10 cellular contexts compared by ENCODE assay signal in the genomic region with DNA sequence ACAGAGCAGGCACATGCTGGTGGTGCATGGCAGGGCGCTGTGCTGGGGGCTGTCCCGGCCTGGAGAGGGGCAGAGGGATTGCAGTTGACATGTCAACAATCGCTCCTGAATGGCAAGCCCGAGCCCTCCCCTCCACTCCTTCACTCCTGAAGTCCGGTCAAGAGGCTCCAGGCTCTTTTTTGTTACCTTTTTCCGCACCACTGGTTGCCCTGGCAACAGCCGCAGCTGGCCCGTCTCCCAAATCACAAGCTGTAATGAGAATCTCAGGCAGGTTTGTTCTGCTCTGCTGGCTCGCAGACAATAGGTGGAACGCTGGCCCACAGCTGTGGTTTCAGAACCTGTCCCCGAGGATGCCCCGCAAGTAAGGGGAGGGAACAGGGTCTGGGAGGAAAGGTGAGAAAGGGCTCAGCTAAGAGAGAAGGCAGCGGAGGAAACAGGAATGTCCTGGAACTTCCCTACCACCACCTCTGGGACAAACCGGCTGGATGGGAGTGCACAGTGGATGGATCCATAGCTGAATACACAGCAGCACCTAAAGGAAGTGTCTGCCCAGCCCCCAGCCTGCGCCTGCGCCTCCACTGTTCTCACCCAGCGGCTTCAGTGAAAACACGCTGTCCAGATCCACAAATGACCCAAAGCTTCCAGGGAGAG. TPM values are rescaled to one million over a fixed set of nuclear protein-coding genes. Genes with fewer than 3 reads are reported as not detected.
A peak's percentile ranks its signal among the peaks of the same experiment; 100 is the strongest.
DNase-seq lines count a peak whose midpoint lies in the region; ATAC-seq, FAIRE-seq and TF ChIP-seq lines count a peak whose summit lies in the region.
"Had no signal": no experiment of that assay in that cellular context is flagged by ENCODE, and none has a peak within 500 bp of the region (broad histone marks: within the 10 kb centered on the region; RNA-seq: fewer than 3 reads in every experiment).

No MANE protein-coding gene starts in this region.

- CTCF ChIA-PET in GM12878 (lab: Yijun Ruan, JAX): interaction anchor here (3.0 to 4.7 kb wide), 3 partner anchors 39 to 149 kb away, joined by 10 to 29 read pairs (median 26); no protein-coding TSS in a partner anchor

- H3K23ac ChIP-seq in mesenchymal stem cell (ENCODE audit: low read length in 2 of 2): no peak overlapping the region

- no peak overlapping the region for H3K18ac ChIP-seq in mesenchymal stem cell (ENCODE audit: low read depth in 1 of 2, low read length in 2 of 2)

- no peak overlapping the region for H2BK120ac ChIP-seq in mesenchymal stem cell (ENCODE audit: low read depth, low read length)

- H2BK15ac ChIP-seq in mesenchymal stem cell (ENCODE audit: low read depth, poor library complexity, severe bottlenecking): no peak overlapping the region

- H3K79me1 ChIP-seq in mesenchymal stem cell (replicated peaks; ENCODE audit: low read length, poor library complexity, severe bottlenecking): no peaks in the 10 kb centered on the region

- BruUV-seq in GM12878 (replicated peaks; lab: Mats Ljungman, UMichigan): no TSS peak

- intact Hi-C loops in GM12878 (cut with micrococcal nuclease; ENCODE audit: unreplicated experiment): loop anchor here (5.0 kb wide), 1 partner anchor 469 kb away; no protein-coding TSS in a partner anchor

- H3K27me3 ChIP-seq in MM.1S (replicated peaks; ENCODE audit: insufficient read depth, low read length): no peaks in the 10 kb centered on the region
- H3K27me3 ChIP-seq in GM12878 (replicated peaks in 1 of 2; ENCODE audit: control insufficient read depth in 2 of 2, insufficient read depth in 2 of 2, low read length in 1 of 2): peaks cover 0 to 1% of the 10 kb centered on the region in 2 experiments; a peak in 2 of 4 replicates
- no peaks in the 10 kb centered on the region for H3K27me3 ChIP-seq in mesenchymal stem cell (ENCODE audit: control insufficient read depth in 1 of 2, insufficient read depth in 1 of 2, low read length in 2 of 2)
- H3K27me3 ChIP-seq: SJSA1 had no signal

- H4K91ac ChIP-seq in mesenchymal stem cell (ENCODE audit: low read length): no peak overlapping the region

- peak; percentile 7 for FAIRE-seq in GM12878 (lab: Jason Lieb, UNC)

- no peaks in the 10 kb centered on the region for H3K79me2 ChIP-seq in MM.1S (ENCODE audit: low read length)
- no peaks in the 10 kb centered on the region for H3K79me2 ChIP-seq in GM12878 (ENCODE audit: control insufficient read depth, insufficient read depth, low read length)

- H3K14ac ChIP-seq in mesenchymal stem cell (ENCODE audit: low read length in 2 of 2): no peak overlapping the region

- H3K9me3 ChIP-seq in MM.1S (replicated peaks; ENCODE audit: insufficient read depth, low read length) (no peaks in the 10 kb centered on the region), GM12878 (replicated peaks; ENCODE audit: control insufficient read depth, insufficient read depth, low read length) (peaks cover 11% of the 10 kb centered on the region), mesenchymal stem cell (ENCODE audit: control insufficient read depth, low read length) (peaks cover 4% of the 10 kb centered on the region)
- H3K9me3 ChIP-seq: SJSA1, thoracic aorta had no signal

- H4K20me1 ChIP-seq in MM.1S (ENCODE audit: insufficient read depth, low read length) (no peaks in the 10 kb centered on the region), GM12878 (ENCODE audit: control insufficient read depth, insufficient read depth) (no peaks in the 10 kb centered on the region)

- no peak for TF ChIP-seq RAD21 in GM12878 (IDR thresholded peaks at IDR 0.05; ENCODE audit: insufficient read depth, low read depth, low read length)

- no peak for TF ChIP-seq CTCF in MM.1S (IDR thresholded peaks at IDR 0.05; ENCODE audit: low read length)
- TF ChIP-seq CTCF in GM12878 (IDR thresholded peaks at IDR 0.05 in 2 of 3, conservative IDR thresholded peaks at IDR 0.05 in 1 of 3; ENCODE audit: control insufficient read depth in 2 of 3, extremely low read depth in 1 of 3, insufficient read depth in 1 of 3, low read depth in 3 of 3, low read length in 3 of 3): no peak

- DNase-seq in NCI-H1417 (lab: John Stamatoyannopoulos, UW): peak; percentile 64 to 92 (median 87)
- no peak for DNase-seq in NCI-H1417 treated with DMSO at 0.1 percent for 48 hours (lab: John Stamatoyannopoulos, UW)
- peak; percentile 74 for DNase-seq in MM.1S
- peak; percentile 37 for DNase-seq in GM12878 (ENCODE audit: low read depth, low spot score)
- no peak for DNase-seq in mesenchymal stem cell
- DNase-seq in SKM-1 (lab: John Stamatoyannopoulos, UW; ENCODE audit: unreplicated experiment): no peak
- no peak for DNase-seq in AG08395 (ENCODE audit: low spot score)
- no peak for DNase-seq in T-helper 9 cell

- no peak overlapping the region for H3K9ac ChIP-seq in MM.1S (ENCODE audit: low read length)
- H3K9ac ChIP-seq in GM12878 (ENCODE audit: control insufficient read depth, insufficient read depth, low read length): no peak overlapping the region
- H3K9ac ChIP-seq in mesenchymal stem cell (ENCODE audit: low read length): no peak overlapping the region

- RAD21 ChIA-PET in GM12878 (lab: Charles Lee; ENCODE audit: unreplicated experiment): interaction anchor here (1.5 to 2.3 kb wide), 3 partner anchors 40 to 142 kb away, joined by 3 to 11 read pairs (median 10); no protein-coding TSS in a partner anchor

- in situ Hi-C loops in GM12878 (cut with MboI): loop anchor here (5.0 kb wide), 1 partner anchor 141 kb away; no protein-coding TSS in a partner anchor

- peak; percentile 66 to 67; a peak in 3 of 4 replicates for TF ChIP-seq EP300 in GM12878 (IDR thresholded peaks at IDR 0.05; ENCODE audit: borderline replicate concordance in 1 of 2, control insufficient read depth in 1 of 2, low read depth in 2 of 2, low read length in 2 of 2)

- SMC1A ChIA-PET in GM12878 (lab: Charles Lee; ENCODE audit: uncharacterized antibody, unreplicated experiment): interaction anchor here (0.6 to 2.6 kb wide), 3 partner anchors 34 to 269 kb away, joined by 3 to 12 read pairs (median 4); no protein-coding TSS in a partner anchor

- H2AK5ac ChIP-seq in mesenchymal stem cell (ENCODE audit: low read length, severe bottlenecking): no peak overlapping the region

- H3F3A ChIP-seq in MM.1S (ENCODE audit: insufficient read depth, low read length): peaks cover 21% of the 10 kb centered on the region

- no peak overlapping the region for H2BK5ac ChIP-seq in mesenchymal stem cell (ENCODE audit: low read depth, low read length, poor library complexity, severe bottlenecking)

- H3K4me3 ChIP-seq in MM.1S (ENCODE audit: low read length) (no peak overlapping the region), GM12878 (0 out of 2 replicates have a peak overlapping the region, but pooled peaks have one; percentile 3), mesenchymal stem cell (ENCODE audit: insufficient read depth in 1 of 2, low read depth in 1 of 2, low read length in 2 of 2) (no peak overlapping the region)
- H3K4me3 ChIP-seq: SJSA1, thoracic aorta had no signal

- no peak overlapping the region for H4K8ac ChIP-seq in mesenchymal stem cell (ENCODE audit: low read length)

- H3K27ac ChIP-seq in MM.1S (ENCODE audit: low read length): no peak overlapping the region
- H3K27ac ChIP-seq in GM12878 (ENCODE audit: control insufficient read depth, insufficient read depth): peak overlapping the region; percentile 28
- H3K27ac ChIP-seq in mesenchymal stem cell (ENCODE audit: low read length, poor library complexity, severe bottlenecking): no peak overlapping the region
- H3K27ac ChIP-seq: thoracic aorta had no signal

- no peak overlapping the region for H2BK12ac ChIP-seq in mesenchymal stem cell (ENCODE audit: low read length in 2 of 2)

- H3K4me1 ChIP-seq in MM.1S (ENCODE audit: low read length) (peaks cover 49% of the 10 kb centered on the region), GM12878 (ENCODE audit: control insufficient read depth, insufficient read depth, low read length) (peaks cover 51% of the 10 kb centered on the region), mesenchymal stem cell (ENCODE audit: control insufficient read depth, insufficient read depth, low read depth, low read length) (peaks cover 14% of the 10 kb centered on the region)

- H3K4me2 ChIP-seq in MM.1S (ENCODE audit: low read depth, low read length): peak overlapping the region; percentile 36; the same call in 1 of the 2 replicates
- peak overlapping the region; percentile 93 for H3K4me2 ChIP-seq in GM12878 (ENCODE audit: control insufficient read depth, insufficient read depth)
- H3K4me2 ChIP-seq in mesenchymal stem cell (ENCODE audit: low read length, poor library complexity, severe bottlenecking): peak overlapping the region; percentile 41

- POLR2A ChIA-PET in GM12878 (lab: Charles Lee): no interaction called here

- H2AFZ ChIP-seq in MM.1S (ENCODE audit: low read length) (no peak overlapping the region), GM12878 (ENCODE audit: control insufficient read depth, low read depth, low read length) (no peak overlapping the region), mesenchymal stem cell (ENCODE audit: low read depth, low read length) (no peak overlapping the region)

- no peak overlapping the region for H3K4ac ChIP-seq in mesenchymal stem cell (ENCODE audit: low read depth in 1 of 2, low read length in 2 of 2)

- H3K36me3 ChIP-seq in MM.1S (replicated peaks; ENCODE audit: insufficient read depth, low read length) (no peaks in the 10 kb centered on the region), GM12878 (ENCODE audit: control insufficient read depth in 2 of 2, insufficient read depth in 2 of 2, low read length in 1 of 2) (no peaks in the 10 kb centered on the region), mesenchymal stem cell (ENCODE audit: control insufficient read depth in 1 of 2, insufficient read depth in 2 of 2, low read depth in 1 of 2, low read length in 2 of 2) (no peaks in the 10 kb centered on the region)
- H3K36me3 ChIP-seq: SJSA1, thoracic aorta had no signal

- 35% methylated on average over 18 of the region's 18 CpGs for WGBS in GM12878 (ENCODE audit: insufficient coverage, insufficient replicate concordance, low lambda C conversion rate, missing lambda C conversion rate)
- 64% methylated on average over 18 of the region's 18 CpGs for WGBS in mesenchymal stem cell

- no peak for TF ChIP-seq POLR2A in GM12878 (IDR thresholded peaks at IDR 0.05; ENCODE audit: low read depth, low read length)

- ATAC-seq in GM12878: peak; percentile 73

- no peaks in the 10 kb centered on the region for H3K9me2 ChIP-seq in MM.1S (replicated peaks; ENCODE audit: insufficient read depth, low read length)

RNA-seq across cellular contexts. Expression of gene CALML3, which starts 58.9 kb away (rescaled TPM):
- total RNA-seq in GM12878 (2013; cell fraction: nucleolus; rRNA removed): not detected in 2 replicates
- not detected in 2 replicates for total RNA-seq in GM12878 (2014; rRNA removed)
- not detected in 2 replicates for total RNA-seq in GM12878 (2014; rRNA removed; fragmentation: Illumina TruSeq; extraction: Trizol)
- total RNA-seq in GM12878 (2021): not detected in 2 replicates
- not detected for polyA plus RNA-seq in GM12878 (2011; ENCODE audit: low read depth)
- not detected in 2 replicates for polyA plus RNA-seq in GM12878 (2011; rRNA removed)
- polyA plus RNA-seq in GM12878 (2011; cell fraction: cytosol; rRNA removed): not detected in 2 replicates
- not detected in 2 replicates for polyA plus RNA-seq in GM12878 (2011; cell fraction: nucleus; rRNA removed)
- polyA plus RNA-seq in GM12878 (2012): not detected in 2 replicates
- polyA plus RNA-seq in GM12878 (2014; fragmentation: Illumina TruSeq; extraction: Trizol): not detected in 2 replicates
- not detected for polyA plus RNA-seq in GM12878 (2014; fragmentation: Nextera tagmentation; extraction: Ambion mirVana)
- not detected in 2 replicates for polyA plus RNA-seq in GM12878 (2014; rRNA removed)
- polyA plus RNA-seq in GM12878 (2016; fragmentation: Nextera tagmentation; extraction: Ambion mirVana): not detected
- not detected in 2 replicates for polyA minus RNA-seq in GM12878 (2011; rRNA and poly(A)+ RNA removed)
- not detected in 2 replicates for polyA minus RNA-seq in GM12878 (2011; cell fraction: cytosol; rRNA and poly(A)+ RNA removed)
- not detected in 2 replicates for polyA minus RNA-seq in GM12878 (2011; cell fraction: nucleus; rRNA and poly(A)+ RNA removed)
- polyA plus RNA-seq in mesenchymal stem cell (2013, experiment 1 of 2): not detected
- polyA plus RNA-seq in mesenchymal stem cell (2013, experiment 2 of 2): not detected
- total RNA-seq: SJSA1, thoracic aorta had no signal

Comparison
In these comparisons a context has a peak if more than half of its experiments do, and no peak if none do; other contexts are left out.
1. DNase-seq: peak in NCI-H1417 (3 of 3), MM.1S (single experiment) and GM12878 (single experiment); none in NCI-H1417 treated with DMSO at 0.1 percent for 48 hours (single experiment), mesenchymal stem cell (single experiment), SKM-1 (single experiment), AG08395 (single experiment) and T-helper 9 cell (single experiment).
2. H3K4me2 ChIP-seq: peak in every context shown above with its lines; median percentile 93 in GM12878; 41 in mesenchymal stem cell; 36 in MM.1S.